ENCODE assay signal across 11 cellular contexts in genomic region chr6:135231469-135231844, GRCh38. TPM values are rescaled to one million over a fixed set of nuclear protein-coding genes. Genes with fewer than 3 reads are reported as not detected.
DNase-seq lines count a peak whose midpoint lies in the region; ATAC-seq and TF ChIP-seq lines count a peak whose summit lies in the region.
"Had no signal": no experiment of that assay in that cellular context is flagged by ENCODE, and none has a peak within 500 bp of the region (broad histone marks: within the 10 kb centered on the region; RNA-seq: fewer than 3 reads in every experiment).

No MANE protein-coding gene starts in this region.

- peaks cover 30% of the 10 kb centered on the region for H3K4me1 Mint-ChIP-seq in activated CD4-positive, alpha-beta T cell treated with anti-CD3 and anti-CD28 coated beads, Interleukin-2, amount 10 ng/mL, durations not matched to agents 24 days and 14 days
- peaks cover 70% of the 10 kb centered on the region for H3K4me1 Mint-ChIP-seq in activated CD4-positive, alpha-beta memory T cell treated with anti-CD3 and anti-CD28 coated beads, Interleukin-2, amount 10 ng/mL, durations not matched to agents 7 days and 5 days
- H3K4me1 Mint-ChIP-seq in CD8-positive, alpha-beta T cell (ENCODE audit: low read depth) = peaks cover 3% of the 10 kb centered on the region
- H3K4me1 Mint-ChIP-seq: memory B cell had no signal

- no peaks in the 10 kb centered on the region for H3K79me2 ChIP-seq in parathyroid adenoma

- no peaks in the 10 kb centered on the region for H3K27me3 ChIP-seq in parathyroid adenoma (ENCODE audit: control insufficient read depth, insufficient read depth, low read length)
- no peaks in the 10 kb centered on the region for H3K27me3 ChIP-seq in CD8-positive, alpha-beta T cell (ENCODE audit: insufficient read depth, low read length)

- H3K9me3 ChIP-seq in parathyroid adenoma (ENCODE audit: control insufficient read depth, low read length) = no peaks in the 10 kb centered on the region
- no peaks in the 10 kb centered on the region for H3K9me3 ChIP-seq in CD8-positive, alpha-beta T cell (ENCODE audit: low read length)

- H2AFZ ChIP-seq in parathyroid adenoma = peak overlapping the region; percentile 2

- H3K4me3 Mint-ChIP-seq in activated CD4-positive, alpha-beta T cell treated with anti-CD3 and anti-CD28 coated beads, Interleukin-2, amount 10 ng/mL, durations not matched to agents 24 days and 14 days = no peak overlapping the region
- H3K4me3 Mint-ChIP-seq in activated CD4-positive, alpha-beta memory T cell treated with anti-CD3 and anti-CD28 coated beads, Interleukin-2, amount 10 ng/mL, durations not matched to agents 7 days and 5 days = no peak overlapping the region
- no peak overlapping the region for H3K4me3 Mint-ChIP-seq in CD8-positive, alpha-beta T cell
- H3K4me3 Mint-ChIP-seq: activated B cell treated with CpG ODN at 0.5 μM for 24 hours, memory B cell had no signal

- CTCF ChIA-PET in activated CD4-positive, alpha-beta memory T cell treated with anti-CD3 and anti-CD28 coated beads, Interleukin-2, amount 10 ng/mL, durations not matched to agents 7 days and 5 days (lab: Charles Lee) = interaction anchor here (0.9 to 1.3 kb wide), 2 partner anchors 47 to 87 kb away, joined by 3 to 6 read pairs; no protein-coding TSS in a partner anchor
- CTCF ChIA-PET in CD8-positive, alpha-beta T cell (lab: Charles Lee) = no interaction called here

- no peak overlapping the region for H3K9ac ChIP-seq in parathyroid adenoma

- ATAC-seq in HG03175 (IDR thresholded peaks at IDR 0.05; ENCODE audit: unreplicated experiment) (peak; percentile 36), omental fat pad (ENCODE audit: low FRiP score) (no peak), GM21367 (IDR thresholded peaks at IDR 0.05; ENCODE audit: unreplicated experiment) (no peak)
- ATAC-seq in CD8-positive, alpha-beta T cell = no peak

- H3K27ac Mint-ChIP-seq in activated CD4-positive, alpha-beta T cell treated with anti-CD3 and anti-CD28 coated beads, Interleukin-2, amount 10 ng/mL, durations not matched to agents 24 days and 14 days = peak overlapping the region; percentile 46
- peak overlapping the region; percentile 60 for H3K27ac Mint-ChIP-seq in activated CD4-positive, alpha-beta memory T cell treated with anti-CD3 and anti-CD28 coated beads, Interleukin-2, amount 10 ng/mL, durations not matched to agents 7 days and 5 days
- no peak overlapping the region for H3K27ac Mint-ChIP-seq in CD8-positive, alpha-beta T cell
- H3K27ac Mint-ChIP-seq: activated B cell treated with CpG ODN at 0.5 μM for 24 hours, memory B cell had no signal

- H3K4me3 ChIP-seq in parathyroid adenoma (ENCODE audit: low read depth, low read length) = no peak overlapping the region
- H3K4me3 ChIP-seq in CD8-positive, alpha-beta T cell (ENCODE audit: low read depth, low read length) = no peak overlapping the region

- peak; percentile 66 for DNase-seq in activated CD4-positive, alpha-beta T cell treated with anti-CD3 and anti-CD28 coated beads, Interleukin-2, amount 10 ng/mL, durations not matched to agents 24 days and 14 days
- no peak for DNase-seq in activated CD4-positive, alpha-beta T cell treated with anti-CD3 and anti-CD28 coated beads, Interleukin-2, amount 50 U/mL, for 4 hours
- DNase-seq in activated CD4-positive, alpha-beta memory T cell treated with anti-CD3 and anti-CD28 coated beads, Interleukin-2, amount 10 ng/mL, durations not matched to agents 7 days and 5 days = peak; percentile 50
- DNase-seq in omental fat pad (ENCODE audit: low spot score) = no peak
- DNase-seq in CD8-positive, alpha-beta T cell = no peak
- DNase-seq: ACHN, activated B cell treated with CpG ODN at 0.5 μM for 24 hours had no signal

- TF ChIP-seq CTCF in parathyroid adenoma (IDR thresholded peaks at IDR 0.05) (no peak), omental fat pad (IDR thresholded peaks at IDR 0.05) (no peak)
- no peak for TF ChIP-seq CTCF in CD8-positive, alpha-beta T cell (IDR thresholded peaks at IDR 0.05)

- no peak overlapping the region for H3K4me2 ChIP-seq in parathyroid adenoma (ENCODE audit: low read length)

- no peaks in the 10 kb centered on the region for H3K27me3 Mint-ChIP-seq in activated CD4-positive, alpha-beta T cell treated with anti-CD3 and anti-CD28 coated beads, Interleukin-2, amount 10 ng/mL, durations not matched to agents 24 days and 14 days
- H3K27me3 Mint-ChIP-seq in activated CD4-positive, alpha-beta memory T cell treated with anti-CD3 and anti-CD28 coated beads, Interleukin-2, amount 10 ng/mL, durations not matched to agents 7 days and 5 days = no peaks in the 10 kb centered on the region
- no peaks in the 10 kb centered on the region for H3K27me3 Mint-ChIP-seq in CD8-positive, alpha-beta T cell (ENCODE audit: low read depth)
- H3K27me3 Mint-ChIP-seq: activated B cell treated with CpG ODN at 0.5 μM for 24 hours, memory B cell had no signal

- H3K9me3 Mint-ChIP-seq in activated CD4-positive, alpha-beta T cell treated with anti-CD3 and anti-CD28 coated beads, Interleukin-2, amount 10 ng/mL, durations not matched to agents 24 days and 14 days = no peaks in the 10 kb centered on the region
- H3K9me3 Mint-ChIP-seq in activated CD4-positive, alpha-beta memory T cell treated with anti-CD3 and anti-CD28 coated beads, Interleukin-2, amount 10 ng/mL, durations not matched to agents 7 days and 5 days = no peaks in the 10 kb centered on the region
- no peaks in the 10 kb centered on the region for H3K9me3 Mint-ChIP-seq in CD8-positive, alpha-beta T cell
- H3K9me3 Mint-ChIP-seq: activated B cell treated with CpG ODN at 0.5 μM for 24 hours, memory B cell had no signal

- H3K36me3 Mint-ChIP-seq in activated CD4-positive, alpha-beta T cell treated with anti-CD3 and anti-CD28 coated beads, Interleukin-2, amount 10 ng/mL, durations not matched to agents 24 days and 14 days (ENCODE audit: low read depth) = no peaks in the 10 kb centered on the region
- peaks cover 7% of the 10 kb centered on the region for H3K36me3 Mint-ChIP-seq in activated CD4-positive, alpha-beta memory T cell treated with anti-CD3 and anti-CD28 coated beads, Interleukin-2, amount 10 ng/mL, durations not matched to agents 7 days and 5 days (ENCODE audit: low read depth)
- H3K36me3 Mint-ChIP-seq in CD8-positive, alpha-beta T cell = no peaks in the 10 kb centered on the region
- H3K36me3 Mint-ChIP-seq: memory B cell had no signal

- H3K36me3 ChIP-seq in parathyroid adenoma (ENCODE audit: control insufficient read depth, insufficient read depth, low read length) = no peaks in the 10 kb centered on the region
- H3K36me3 ChIP-seq in CD8-positive, alpha-beta T cell (ENCODE audit: insufficient read depth, low read length) = no peaks in the 10 kb centered on the region

- H3K27ac ChIP-seq in parathyroid adenoma = no peak overlapping the region
- H3K27ac ChIP-seq in CD8-positive, alpha-beta T cell (ENCODE audit: low read depth, low read length) = no peak overlapping the region

- peaks cover 7% of the 10 kb centered on the region for H3K4me1 ChIP-seq in parathyroid adenoma
- H3K4me1 ChIP-seq in CD8-positive, alpha-beta T cell (ENCODE audit: insufficient read depth, low read length) = no peaks in the 10 kb centered on the region

- POLR2A ChIA-PET in activated CD4-positive, alpha-beta memory T cell treated with anti-CD3 and anti-CD28 coated beads, Interleukin-2, amount 10 ng/mL, durations not matched to agents 7 days and 5 days (lab: Charles Lee) = interaction anchor here (0.7 to 1.5 kb wide), 2 partner anchors 8 to 18 kb away, joined by 3 to 6 read pairs; no protein-coding TSS in a partner anchor
- POLR2A ChIA-PET in CD8-positive, alpha-beta T cell (lab: Charles Lee) = no interaction called here

- intact Hi-C loops in activated CD4-positive, alpha-beta T cell treated with anti-CD3 and anti-CD28 coated beads, Interleukin-2, amount 10 ng/mL, durations not matched to agents 24 days and 14 days (cut with micrococcal nuclease) = no loop called here
- intact Hi-C loops in CD8-positive, alpha-beta T cell (cut with DNase I, micrococcal nuclease) = no loop called here

RNA-seq across cellular contexts. Expression of gene MYB, which starts 50.3 kb away (rescaled TPM):
- total RNA-seq in activated CD4-positive, alpha-beta T cell treated with anti-CD3 and anti-CD28 coated beads, Interleukin-2, amount 10 ng/mL, durations not matched to agents 24 days and 14 days = 44.1 and 44.2 TPM in 2 replicates
- total RNA-seq in activated CD4-positive, alpha-beta memory T cell treated with anti-CD3 and anti-CD28 coated beads, Interleukin-2, amount 10 ng/mL, durations not matched to agents 7 days and 5 days = 10 to 100 TPM; 27.7 to 30.3 TPM
- total RNA-seq in omental fat pad = under 1 TPM in 3 of 4 donors, not detected in 1; 0.50 to 0.96 (median 0.56) TPM
- total RNA-seq in CD8-positive, alpha-beta T cell = 1 to 10 TPM; 3.7 to 4.7 TPM

Comparison
In these comparisons a context has a peak if more than half of its experiments do, and no peak if none do; other contexts are left out.
1. DNase-seq: peak in activated CD4-positive, alpha-beta T cell treated with anti-CD3 and anti-CD28 coated beads, Interleukin-2, amount 10 ng/mL, durations not matched to agents 24 days and 14 days (single experiment) and activated CD4-positive, alpha-beta memory T cell treated with anti-CD3 and anti-CD28 coated beads, Interleukin-2, amount 10 ng/mL, durations not matched to agents 7 days and 5 days (single experiment); none in activated CD4-positive, alpha-beta T cell treated with anti-CD3 and anti-CD28 coated beads, Interleukin-2, amount 50 U/mL, for 4 hours (0 of 2), omental fat pad (single experiment) and CD8-positive, alpha-beta T cell (0 of 7).